8 cellular contexts compared by ENCODE assay signal in the genomic region with DNA sequence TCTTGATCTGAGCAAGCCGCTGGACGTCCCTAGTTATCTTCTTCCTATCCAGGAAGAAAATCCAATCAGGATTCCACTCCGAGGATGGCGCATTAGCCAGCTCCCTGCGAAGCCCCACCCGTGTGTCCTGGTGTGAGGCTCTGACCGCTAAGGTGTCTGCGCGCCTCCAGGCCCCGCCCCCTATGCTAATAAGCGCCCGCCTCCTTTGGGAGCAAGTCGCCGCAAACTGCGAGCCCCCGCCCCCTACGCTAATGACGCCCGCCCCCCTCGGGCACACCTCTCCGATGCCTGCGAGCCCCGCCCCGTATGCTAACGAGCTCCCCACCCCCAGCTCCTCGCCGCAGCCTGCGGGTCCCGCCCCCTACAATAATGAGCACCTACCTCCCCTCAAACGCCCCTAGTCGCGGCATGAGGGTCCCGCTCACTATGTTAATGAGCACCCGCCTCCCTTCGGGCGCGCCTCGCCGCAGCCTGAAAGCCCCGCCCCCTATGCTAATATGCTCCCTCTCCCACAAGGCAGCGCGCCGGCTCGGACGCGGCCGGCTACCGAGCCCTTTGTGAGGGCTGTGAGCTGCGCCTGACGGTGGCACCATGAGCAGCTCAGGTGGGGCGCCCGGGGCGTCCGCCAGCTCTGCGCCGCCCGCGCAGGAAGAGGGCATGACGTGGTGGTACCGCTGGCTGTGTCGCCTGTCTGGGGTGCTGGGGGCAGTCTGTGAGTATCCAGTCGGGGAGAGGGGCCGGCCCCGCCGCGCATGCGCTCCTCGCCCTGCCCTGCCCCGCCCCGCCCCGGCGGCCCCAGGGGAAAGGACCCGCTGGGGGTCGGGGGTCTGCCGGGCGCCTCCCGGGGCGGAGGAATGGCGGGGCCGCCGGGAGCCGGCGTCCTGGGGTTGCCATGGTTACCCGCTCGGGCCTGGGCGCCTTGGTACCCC. TPM values are rescaled to one million over a fixed set of nuclear protein-coding genes. Genes with fewer than 3 reads are reported as not detected.
A peak's percentile ranks its signal among the peaks of the same experiment; 100 is the strongest.
DNase-seq lines count a peak whose midpoint lies in the region; ATAC-seq and TF ChIP-seq lines count a peak whose summit lies in the region.

CACFD1 (plus strand) TSS at position 503 of the 929 bp plus-strand sequence; CDS start at position 592, 89 bp downstream.

- H3K9me2 ChIP-seq in hepatocyte (replicated peaks; ENCODE audit: insufficient read depth) = no peaks in the 10 kb centered on the region

- peak within 1 kb of the TSS; percentile 85 for H3K4me3 ChIP-seq in hepatocyte
- H3K4me3 ChIP-seq in aorta (ENCODE audit: low read length in 2 of 2) = peak within 1 kb of the TSS; percentile 59 to 65

- DNase-seq in NCI-H1930 (lab: John Stamatoyannopoulos, UW) (peak; percentile 96 to 99), T-helper 9 cell (peak; percentile 92), astrocyte of the hippocampus (ENCODE audit: low read depth, low spot score) (peak; percentile 98), hepatocyte (ENCODE audit: low spot score) (peak; percentile 99), renal cortical epithelial cell (ENCODE audit: low read depth) (peak; percentile 81), aorta (peak; percentile 97 to 99)

- H3K4me2 ChIP-seq in hepatocyte = peak within 1 kb of the TSS; percentile 81

- peaks cover 9% of the 10 kb centered on the region for H3K4me1 ChIP-seq in hepatocyte (ENCODE audit: insufficient read depth)
- H3K4me1 ChIP-seq in aorta (ENCODE audit: control insufficient read depth in 1 of 2, insufficient read depth in 2 of 2, low read length in 2 of 2) = no peaks in the 10 kb centered on the region

- H2AFZ ChIP-seq in hepatocyte = peak within 1 kb of the TSS; percentile 58

- intact Hi-C loops in aorta (cut with DNase I) = loop anchor here in 1 of 2 donors (5.0 kb wide), 2 partner anchors 42 to 82 kb away; partner anchors contain the start of genes REXO4, STKLD1 and SURF4

- peak within 1 kb of the TSS; percentile 98 for H3K27ac ChIP-seq in hepatocyte
- H3K27ac ChIP-seq in aorta (ENCODE audit: low read depth in 1 of 2, low read length in 2 of 2) = peak within 1 kb of the TSS; percentile 43 to 74

- H4K20me1 ChIP-seq in hepatocyte (ENCODE audit: insufficient read depth, poor library complexity, severe bottlenecking) = peaks cover 11% of the 10 kb centered on the region

- H3K9me3 ChIP-seq in hepatocyte (ENCODE audit: low read depth) = no peaks in the 10 kb centered on the region
- H3K9me3 ChIP-seq in aorta (ENCODE audit: control insufficient read depth, low read length) = no peaks in the 10 kb centered on the region

- peaks cover 28% of the 10 kb centered on the region for H3K79me2 ChIP-seq in hepatocyte

- H3K36me3 ChIP-seq in hepatocyte (replicated peaks; ENCODE audit: insufficient read depth, low read depth) (no peaks in the 10 kb centered on the region), aorta (ENCODE audit: control insufficient read depth in 1 of 2, insufficient read depth in 2 of 2, low read length in 1 of 2) (no peaks in the 10 kb centered on the region)

- H3K27me3 ChIP-seq in hepatocyte (no peaks in the 10 kb centered on the region), aorta (ENCODE audit: control insufficient read depth in 1 of 2, insufficient read depth in 2 of 2, low read length in 1 of 2) (no peaks in the 10 kb centered on the region)

- under 1% methylated on average over 45 of the region's 86 CpGs for WGBS in hepatocyte (ENCODE audit: low lambda C conversion rate, missing lambda C conversion rate)
- WGBS in aorta, 2 donors = 1% methylated on average over 73 to 86 of the region's 86 CpGs

- ATAC-seq in GM18502 (IDR thresholded peaks at IDR 0.05; ENCODE audit: poor library complexity, unreplicated experiment) = peak; percentile 79
- ATAC-seq in HG02943 (IDR thresholded peaks at IDR 0.05; ENCODE audit: low read depth, unreplicated experiment) = peak; percentile 59
- ATAC-seq in aorta (ENCODE audit: low FRiP score) = peak; percentile 94

- TF ChIP-seq CTCF in hepatocyte (IDR thresholded peaks at IDR 0.05; ENCODE audit: poor library complexity) = no peak

RNA-seq across cellular contexts. Expression of gene CACFD1, which starts in this region (rescaled TPM):
- total RNA-seq in hepatocyte (31.5 and 37.8 TPM in 2 replicates), renal cortical epithelial cell (9.2 and 22.0 TPM in 2 replicates), aorta (10 to 100 TPM; 11.5 to 15.9 TPM)
- polyA plus RNA-seq in hepatocyte (49.2 and 50.4 TPM in 2 replicates), aorta (10 to 100 TPM in 1 of 2 donors, 1 to 10 TPM in 1; 8.1 to 14.5 TPM)

Comparison
In these comparisons a context has a peak if more than half of its experiments do, and no peak if none do; other contexts are left out.
1. Peak in every context shown above with its lines: DNase-seq, ATAC-seq, H3K4me3 ChIP-seq and H3K27ac ChIP-seq.